In genomic region chr9:131330814-131331600, GRCh38 we compare ENCODE assay signal across 16 cellular contexts. TPM values are rescaled to one million over a fixed set of nuclear protein-coding genes. Genes with fewer than 3 reads are reported as not detected.
DNase-seq lines count a peak whose midpoint lies in the region; ATAC-seq and TF ChIP-seq lines count a peak whose summit lies in the region.
"Had no signal": no experiment of that assay in that cellular context is flagged by ENCODE, and none has a peak within 500 bp of the region (broad histone marks: within the 10 kb centered on the region; RNA-seq: fewer than 3 reads in every experiment).

No MANE protein-coding gene starts in this region.

- no peak overlapping the region for H3K4me3 ChIP-seq in MM.1S (ENCODE audit: low read length)

- no peak overlapping the region for H3K27ac Mint-ChIP-seq in HFFc6
- H3K27ac Mint-ChIP-seq in MCF 10A (ENCODE audit: low read depth, unreplicated experiment): no peak overlapping the region
- H3K27ac Mint-ChIP-seq: natural killer cell had no signal

- no peaks in the 10 kb centered on the region for H3K9me2 ChIP-seq in MM.1S (replicated peaks; ENCODE audit: insufficient read depth, low read length)

- POLR2A ChIA-PET in MCF 10A (lab: Yijun Ruan, JAX): no interaction called here

- H3K27me3 Mint-ChIP-seq in HFFc6 (ENCODE audit: insufficient read depth): peaks cover 15% of the 10 kb centered on the region
- peaks cover 29% of the 10 kb centered on the region for H3K27me3 Mint-ChIP-seq in MCF 10A (ENCODE audit: insufficient read depth, unreplicated experiment)

- ATAC-seq in HG03439 (IDR thresholded peaks at IDR 0.05; ENCODE audit: unreplicated experiment): no peak
- ATAC-seq: activated CD4-positive, CD25-positive, alpha-beta regulatory T cell treated with anti-CD3 and anti-CD28 coated beads, Interleukin-2, amount 50 U/mL, for 24 hours; natural killer cell had no signal

- intact Hi-C loops in MCF 10A (cut with micrococcal nuclease): no loop called here

- no peak overlapping the region for H3K27ac ChIP-seq in MM.1S (ENCODE audit: low read length)

- no peak overlapping the region for H2AFZ ChIP-seq in MM.1S (ENCODE audit: low read length)

- H3K36me3 Mint-ChIP-seq in HFFc6 (ENCODE audit: low read depth) (no peaks in the 10 kb centered on the region), MCF 10A (ENCODE audit: insufficient read depth, unreplicated experiment) (no peaks in the 10 kb centered on the region)
- H3K36me3 Mint-ChIP-seq: immature natural killer cell, natural killer cell had no signal

- no peak for TF ChIP-seq CTCF in MM.1S (IDR thresholded peaks at IDR 0.05; ENCODE audit: low read length)
- TF ChIP-seq CTCF in HFFc6 (IDR thresholded peaks at IDR 0.05): no peak
- TF ChIP-seq CTCF in MCF 10A (IDR thresholded peaks at IDR 0.05; ENCODE audit: unreplicated experiment): no peak

- H3K4me2 ChIP-seq in MM.1S (ENCODE audit: low read depth, low read length): no peak overlapping the region

- CTCF ChIA-PET in MCF 10A (lab: Yijun Ruan, JAX): interaction anchor here (0.7 to 1.4 kb wide), 5 partner anchors 9 to 410 kb away, joined by 3 to 4 read pairs (median 3); no protein-coding TSS in a partner anchor

- H3K36me3 ChIP-seq in MM.1S (replicated peaks; ENCODE audit: insufficient read depth, low read length): no peaks in the 10 kb centered on the region

- no peaks in the 10 kb centered on the region for H3F3A ChIP-seq in MM.1S (ENCODE audit: insufficient read depth, low read length)

- H3K79me2 ChIP-seq in MM.1S (ENCODE audit: low read length): no peaks in the 10 kb centered on the region

- H3K9me3 Mint-ChIP-seq in HFFc6 (no peaks in the 10 kb centered on the region), MCF 10A (ENCODE audit: unreplicated experiment) (no peaks in the 10 kb centered on the region)
- H3K9me3 Mint-ChIP-seq: immature natural killer cell, natural killer cell had no signal

- H3K27me3 ChIP-seq in MM.1S (replicated peaks; ENCODE audit: insufficient read depth, low read length): no peaks in the 10 kb centered on the region

- no peak overlapping the region for H3K9ac ChIP-seq in MM.1S (ENCODE audit: low read length)

- no TSS peak for BruUV-seq in MCF 10A (replicated peaks; lab: Mats Ljungman, UMichigan)

- no peaks in the 10 kb centered on the region for H4K20me1 ChIP-seq in MM.1S (ENCODE audit: insufficient read depth, low read length)

- no peaks in the 10 kb centered on the region for H3K4me1 ChIP-seq in MM.1S (ENCODE audit: low read length)

- H3K4me1 Mint-ChIP-seq in HFFc6 (ENCODE audit: low read depth): peaks cover 16% of the 10 kb centered on the region
- no peaks in the 10 kb centered on the region for H3K4me1 Mint-ChIP-seq in MCF 10A (ENCODE audit: insufficient read depth, unreplicated experiment)

- peak; percentile 95 for DNase-seq in CMK (ENCODE audit: low read depth)
- DNase-seq in NCI-H82 (lab: John Stamatoyannopoulos, UW): peak; percentile 80
- DNase-seq in glomerular endothelial cell (ENCODE audit: extremely low read depth, low read depth, low spot score): peak; percentile 41
- peak; percentile 19 to 24 for DNase-seq in lung microvascular endothelial cell (ENCODE audit: low read depth in 2 of 2)
- no peak for DNase-seq in MM.1S
- no peak for DNase-seq in HFFc6
- no peak for DNase-seq in MCF 10A (ENCODE audit: unreplicated experiment)
- DNase-seq: activated T-cell treated with anti-CD3 and anti-CD28 coated beads, Interleukin-2, amount 50 U/mL, for 48 hours; immature natural killer cell; natural killer cell; NCI-H510A; SIG-M5; stimulated activated CD4-positive, alpha-beta T cell treated with anti-CD3 and anti-CD28 coated beads, Interleukin-15, amount 100 ng/mL, for 24 hours had no signal

- H3K4me3 Mint-ChIP-seq in HFFc6: no peak overlapping the region
- H3K4me3 Mint-ChIP-seq in MCF 10A (ENCODE audit: unreplicated experiment): no peak overlapping the region
- H3K4me3 Mint-ChIP-seq: immature natural killer cell, natural killer cell had no signal

- no peaks in the 10 kb centered on the region for H3K9me3 ChIP-seq in MM.1S (replicated peaks; ENCODE audit: insufficient read depth, low read length)

RNA-seq across cellular contexts. Expression of gene PLPP7, which starts 41.5 kb away (rescaled TPM):
- total RNA-seq in glomerular endothelial cell: 3.3 and 4.4 TPM in 2 replicates
- 1.5 and 2.0 TPM in 2 replicates for total RNA-seq in lung microvascular endothelial cell
- total RNA-seq in HFFc6 (2021; fragmentation: NEBNext Ultra II Directional; extraction: Animal tissue kit (Norgen Biotek cat#: 25700)): 10 to 100 TPM in 1 of 6 experiments, 1 to 10 TPM in 5; 1.2 to 10.2 (median 1.9) TPM
- total RNA-seq in MCF 10A (2022): not detected in 2 replicates
- total RNA-seq: bronchial epithelial cell had no signal

RNA-seq across cellular contexts. Expression of gene FAM78A, which starts 54.7 kb away (rescaled TPM):
- total RNA-seq in glomerular endothelial cell (8.2 and 25.2 TPM in 2 replicates), lung microvascular endothelial cell (3.3 and 3.8 TPM in 2 replicates), MCF 10A (2022) (0.40 and 0.54 TPM in 2 replicates)
- total RNA-seq in HFFc6 (2021; fragmentation: NEBNext Ultra II Directional; extraction: Animal tissue kit (Norgen Biotek cat#: 25700)): under 1 TPM; 0.11 to 0.83 (median 0.34) TPM

Comparison
In these comparisons a context has a peak if more than half of its experiments do, and no peak if none do; other contexts are left out.
1. DNase-seq: peak in CMK (single experiment), NCI-H82 (single experiment), glomerular endothelial cell (single experiment) and lung microvascular endothelial cell (2 of 2); none in MM.1S (single experiment), HFFc6 (single experiment) and MCF 10A (single experiment).